ENCODE assay signal across 18 cellular contexts in the genomic region with DNA sequence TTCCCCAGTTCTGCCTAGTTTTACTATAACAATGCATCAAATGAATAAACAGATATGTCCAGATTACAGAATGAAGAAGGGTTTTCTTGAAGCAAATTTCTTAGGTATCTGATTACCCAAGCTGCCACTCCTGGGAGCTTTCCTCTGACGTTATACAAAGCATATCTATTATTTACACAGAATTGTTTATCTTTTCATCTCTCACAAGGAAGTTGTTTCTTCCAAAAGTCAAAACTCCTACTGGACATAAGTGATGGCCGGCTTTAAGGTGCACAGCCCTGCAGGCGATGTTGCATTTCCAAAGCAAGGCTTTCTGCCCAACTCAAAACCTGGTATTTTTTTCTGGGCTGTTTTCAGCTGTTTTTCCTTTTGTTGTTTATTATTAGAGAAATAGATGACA.
"Had no signal": no experiment of that assay in that cellular context is flagged by ENCODE, and none has a peak within 500 bp of the region (broad histone marks: within the 10 kb centered on the region; RNA-seq: fewer than 3 reads in every experiment).

No MANE protein-coding gene starts in this region.

- H3K27me3 ChIP-seq: dorsolateral prefrontal cortex, gastrocnemius medialis, left lung, neural progenitor cell, right lobe of liver, suprapubic skin, transverse colon, upper lobe of right lung, uterus had no signal

- DNase-seq: dorsolateral prefrontal cortex; effector CD4-positive, alpha-beta T cell; gastrocnemius medialis; kidney; left lung; mesenchymal stem cell; naive thymus-derived CD4-positive, alpha-beta T cell; right lobe of liver; small intestine; stimulated activated CD4-positive, alpha-beta T cell treated with anti-CD3 and anti-CD28 coated beads, Interleukin-15, amount 100 ng/mL, for 24 hours; stimulated activated CD4-positive, alpha-beta T cell treated with anti-CD3 and anti-CD28 coated beads, Interleukin-2, amount 100 ng/mL, for 48 hours; stimulated activated naive CD4-positive, alpha-beta T cell; stimulated activated naive CD8-positive, alpha-beta T cell treated with anti-CD3 and anti-CD28 coated beads, Interleukin-15, amount 100 ng/mL, for 72 hours; transverse colon; upper lobe of right lung; uterus had no signal

- H3K4me3 ChIP-seq: dorsolateral prefrontal cortex, gastrocnemius medialis, left lung, neural progenitor cell, right lobe of liver, suprapubic skin, transverse colon, upper lobe of right lung, uterus had no signal

- H3K36me3 ChIP-seq: gastrocnemius medialis, left lung, neural progenitor cell, right lobe of liver, suprapubic skin, transverse colon, upper lobe of right lung, uterus had no signal

- H3K9me3 ChIP-seq: left lung, right lobe of liver, suprapubic skin, transverse colon, upper lobe of right lung, uterus had no signal
